In the genomic region with DNA sequence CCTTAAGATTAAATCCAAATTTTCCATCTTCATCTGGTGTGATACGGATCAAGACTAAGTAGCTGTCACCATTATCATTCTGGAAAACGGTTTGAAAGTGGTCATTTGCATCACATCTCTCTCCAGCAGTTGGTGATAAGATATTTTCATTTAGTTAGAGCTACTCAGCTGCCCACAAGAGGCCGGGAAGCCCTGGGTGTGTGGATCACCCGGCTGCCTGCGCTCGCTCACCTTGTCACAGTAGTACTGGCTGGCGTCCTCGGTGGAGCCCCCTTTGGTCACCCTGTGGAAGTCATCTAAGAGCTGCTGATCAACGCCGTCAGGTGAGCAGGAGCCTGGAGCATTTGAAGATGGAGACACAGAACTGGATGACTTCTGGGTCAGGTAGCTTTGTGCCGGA, we compare ENCODE assay signal across 13 cellular contexts.
DNase-seq lines count a peak whose midpoint lies in the region; TF ChIP-seq lines count a peak whose summit lies in the region.
"Had no signal": no experiment of that assay in that cellular context is flagged by ENCODE, and none has a peak within 500 bp of the region (broad histone marks: within the 10 kb centered on the region; RNA-seq: fewer than 3 reads in every experiment).

No MANE protein-coding gene starts in this region.

- H3K9ac ChIP-seq in BLaER1: no peak overlapping the region

- H3K27me3 Mint-ChIP-seq in T-helper 1 cell treated with Interleukin-12 subunit alpha and Interleukin-12 subunit beta and Interleukin-4 antibody, amounts not matched to agents 30 μg/mL and 1 μg/mL, for 36 hours (ENCODE audit: low read depth): no peaks in the 10 kb centered on the region
- H3K27me3 Mint-ChIP-seq in CD4-positive, alpha-beta memory T cell: peaks cover 1 to 12% of the 10 kb centered on the region in 2 donors

- no peak overlapping the region for H3K4me3 ChIP-seq in BLaER1
- H3K4me3 ChIP-seq in CD4-positive, alpha-beta memory T cell (ENCODE audit: low read length in 2 of 2): no peak overlapping the region
- H3K4me3 ChIP-seq in transverse colon: no peak overlapping the region

- DNase-seq in GM13976 (ENCODE audit: low spot score) (no peak), iPS DF 19.7 (ENCODE audit: low read depth, low spot score) (peak; percentile 69), NCI-H446 (lab: John Stamatoyannopoulos, UW) (no peak), transverse colon (no peak), NCI-H187 treated with DMSO at 0.1 percent for 48 hours (lab: John Stamatoyannopoulos, UW) (no peak)
- no peak for DNase-seq in CD4-positive, alpha-beta memory T cell
- DNase-seq: DMS153, GOT3, NCI-H2227 treated with DMSO at 0.1 percent for 48 hours had no signal

- H3K27ac Mint-ChIP-seq in T-helper 1 cell treated with Interleukin-12 subunit alpha and Interleukin-12 subunit beta and Interleukin-4 antibody, amounts not matched to agents 30 μg/mL and 1 μg/mL, for 36 hours: peak overlapping the region; percentile 52
- H3K27ac Mint-ChIP-seq in CD4-positive, alpha-beta memory T cell: no peak overlapping the region
- H3K27ac Mint-ChIP-seq: brain had no signal

- no peaks in the 10 kb centered on the region for H4K20me1 ChIP-seq in BLaER1

- POLR2A ChIA-PET in CD4-positive, alpha-beta memory T cell (lab: Charles Lee; ENCODE audit: partially characterized antibody): no interaction called here

- H3K4me2 ChIP-seq in BLaER1: peak overlapping the region; percentile 54

- peaks cover 3% of the 10 kb centered on the region for H3K36me3 Mint-ChIP-seq in T-helper 1 cell treated with Interleukin-12 subunit alpha and Interleukin-12 subunit beta and Interleukin-4 antibody, amounts not matched to agents 30 μg/mL and 1 μg/mL, for 36 hours (ENCODE audit: low read depth)
- no peaks in the 10 kb centered on the region for H3K36me3 Mint-ChIP-seq in CD4-positive, alpha-beta memory T cell
- H3K36me3 Mint-ChIP-seq: brain had no signal

- peak; percentile 12 for TF ChIP-seq CTCF in GM13976 (IDR thresholded peaks at IDR 0.05; ENCODE audit: borderline replicate concordance, control extremely low read depth, extremely low read depth, insufficient read depth, missing control alignments)
- no peak for TF ChIP-seq CTCF in transverse colon (IDR thresholded peaks at IDR 0.05)

- H3K9me3 Mint-ChIP-seq in T-helper 1 cell treated with Interleukin-12 subunit alpha and Interleukin-12 subunit beta and Interleukin-4 antibody, amounts not matched to agents 30 μg/mL and 1 μg/mL, for 36 hours: no peaks in the 10 kb centered on the region
- no peaks in the 10 kb centered on the region for H3K9me3 Mint-ChIP-seq in CD4-positive, alpha-beta memory T cell
- H3K9me3 Mint-ChIP-seq: brain had no signal

- H3K27ac ChIP-seq in BLaER1 (peak overlapping the region; percentile 16; the same call in 1 of the 2 replicates), transverse colon (no peak overlapping the region)
- no peak overlapping the region for H3K27ac ChIP-seq in CD4-positive, alpha-beta memory T cell (ENCODE audit: low read depth, low read length)
- H3K27ac ChIP-seq: neutrophil had no signal

- H3K27me3 ChIP-seq in BLaER1 (no peaks in the 10 kb centered on the region), transverse colon (no peaks in the 10 kb centered on the region)
- H3K27me3 ChIP-seq in CD4-positive, alpha-beta memory T cell (ENCODE audit: insufficient read depth, low read length): no peaks in the 10 kb centered on the region

- H3K36me3 ChIP-seq in BLaER1: no peaks in the 10 kb centered on the region
- H3K36me3 ChIP-seq in CD4-positive, alpha-beta memory T cell (ENCODE audit: insufficient read depth, low read length): no peaks in the 10 kb centered on the region
- H3K36me3 ChIP-seq in transverse colon: no peaks in the 10 kb centered on the region
- H3K36me3 ChIP-seq: neutrophil had no signal

- WGBS in transverse colon (ENCODE audit: low coverage in 1 of 2), 2 donors: 64 to 78% methylated on average over 2 to 11 of the region's 11 CpGs

- intact Hi-C loops in CD4-positive, alpha-beta memory T cell (cut with micrococcal nuclease): no loop called here
- intact Hi-C loops in transverse colon (cut with DNase I; ENCODE audit: low total_unique reads): no loop called here

- peak overlapping the region; percentile 37 for H3K4me3 Mint-ChIP-seq in T-helper 1 cell treated with Interleukin-12 subunit alpha and Interleukin-12 subunit beta and Interleukin-4 antibody, amounts not matched to agents 30 μg/mL and 1 μg/mL, for 36 hours
- H3K4me3 Mint-ChIP-seq in CD4-positive, alpha-beta memory T cell: no peak overlapping the region
- H3K4me3 Mint-ChIP-seq: brain had no signal

- peaks cover 62% of the 10 kb centered on the region for H3K4me1 ChIP-seq in BLaER1
- H3K4me1 ChIP-seq in CD4-positive, alpha-beta memory T cell (ENCODE audit: insufficient read depth, low read length): no peaks in the 10 kb centered on the region
- no peaks in the 10 kb centered on the region for H3K4me1 ChIP-seq in transverse colon

- CTCF ChIA-PET in CD4-positive, alpha-beta memory T cell (lab: Charles Lee; ENCODE audit: partially characterized antibody): interaction anchor here (1.0 to 1.5 kb wide), 2 partner anchors 12 to 51 kb away, joined by 3 read pairs; no protein-coding TSS in a partner anchor

- no peak for TF ChIP-seq POLR2A in transverse colon (IDR thresholded peaks at IDR 0.05)

- H3K9me3 ChIP-seq in BLaER1 (no peaks in the 10 kb centered on the region), transverse colon (no peaks in the 10 kb centered on the region)
- H3K9me3 ChIP-seq in CD4-positive, alpha-beta memory T cell (ENCODE audit: control insufficient read depth in 1 of 2, low read length in 2 of 2): no peaks in the 10 kb centered on the region
- H3K9me3 ChIP-seq: neutrophil had no signal

- peaks cover 34% of the 10 kb centered on the region for H3K4me1 Mint-ChIP-seq in T-helper 1 cell treated with Interleukin-12 subunit alpha and Interleukin-12 subunit beta and Interleukin-4 antibody, amounts not matched to agents 30 μg/mL and 1 μg/mL, for 36 hours (ENCODE audit: low read depth)
- peaks cover 0 to 5% (median 3%) of the 10 kb centered on the region in 4 donors for H3K4me1 Mint-ChIP-seq in CD4-positive, alpha-beta memory T cell
- H3K4me1 Mint-ChIP-seq: brain had no signal

- no peak for TF ChIP-seq EP300 in transverse colon (IDR thresholded peaks at IDR 0.05; ENCODE audit: low read depth)

- in situ Hi-C loops in GM13976 (cut with MboI; ENCODE audit: low sequenced_read_pairs, unreplicated experiment) (loop anchor here (10.0 kb wide), 1 partner anchor 165 kb away; no protein-coding TSS in a partner anchor), transverse colon (cut with MboI; ENCODE audit: low pct_ligation_motif_present in 1 of 4, low pct_unique_long_range_greater_than_20kb in 1 of 4, low sequenced_read_pairs in 3 of 4) (no loop called here)
